Comparison of ENCODE assay signal across 1 cellular context in the genomic region with DNA sequence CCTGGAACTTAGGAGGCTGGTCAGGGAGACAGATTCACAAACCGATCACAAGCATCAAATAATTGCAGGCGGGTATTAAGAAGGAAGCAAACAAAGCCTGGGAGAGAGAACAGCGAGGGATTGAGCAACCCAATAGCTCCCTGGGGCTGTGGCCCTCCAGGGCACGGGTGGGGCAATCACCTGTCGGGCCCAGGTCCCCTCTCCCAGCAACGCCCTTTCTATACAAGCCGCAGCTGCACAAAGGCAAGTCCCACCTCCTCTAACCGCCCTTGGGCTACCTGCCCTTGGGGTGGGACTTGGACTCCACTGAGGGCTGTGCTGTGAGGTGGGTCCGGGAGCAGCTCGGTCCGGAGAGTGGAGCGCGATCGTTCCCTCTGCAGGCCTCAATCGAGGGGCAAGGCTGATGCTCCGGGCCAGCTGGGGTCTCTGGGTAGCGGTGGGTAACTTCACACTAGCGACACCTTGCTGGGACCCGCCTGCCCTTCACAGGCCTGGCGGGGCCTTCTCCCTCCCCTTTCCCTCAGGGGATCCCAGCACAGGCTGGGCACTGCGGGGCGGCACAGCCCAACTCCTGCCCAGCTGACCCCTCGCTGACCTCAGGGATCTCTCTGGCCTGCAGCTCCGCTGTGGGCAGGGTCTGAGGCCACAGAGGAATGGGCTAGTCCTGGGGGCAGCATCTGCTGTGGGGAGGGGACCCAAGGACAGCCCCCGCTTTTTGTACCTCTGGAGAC.
TF ChIP-seq lines count a peak whose summit lies in the region.

No MANE protein-coding gene starts in this region.

TF ChIP-seq in HCT116, 20 proteins besides CTCF, POLR2A, EP300 and RAD21 (continued from another document):
- no peak for TF ChIP-seq ZNF274 (IDR thresholded peaks at IDR 0.05; ENCODE audit: low read depth, low read length)
